20 cellular contexts compared by ENCODE assay signal in the genomic region with DNA sequence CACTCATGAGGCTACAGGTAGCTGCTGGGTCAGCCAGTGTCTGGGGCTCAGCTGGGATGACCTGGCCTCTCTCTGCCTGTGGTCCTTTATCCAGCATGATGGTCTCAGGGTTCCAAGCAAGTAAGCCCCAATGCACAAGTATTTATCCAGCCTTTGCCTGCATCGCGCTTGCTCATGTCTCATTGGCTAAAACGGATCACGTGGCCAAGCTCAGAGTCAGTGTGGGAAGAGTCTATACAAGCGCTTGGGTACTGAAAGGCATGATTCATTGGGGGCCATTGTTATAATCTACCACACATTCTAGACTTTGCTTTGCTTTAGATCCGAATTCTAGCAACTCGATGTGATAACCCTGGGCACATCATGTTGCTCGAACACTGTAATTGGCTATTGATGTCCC. TPM values are rescaled to one million over a fixed set of nuclear protein-coding genes. Genes with fewer than 3 reads are reported as not detected.
A peak's percentile ranks its signal among the peaks of the same experiment; 100 is the strongest.
DNase-seq lines count a peak whose midpoint lies in the region; ATAC-seq, FAIRE-seq and TF ChIP-seq lines count a peak whose summit lies in the region.
"Had no signal": no experiment of that assay in that cellular context is flagged by ENCODE, and none has a peak within 500 bp of the region (broad histone marks: within the 10 kb centered on the region; RNA-seq: fewer than 3 reads in every experiment).

No MANE protein-coding gene starts in this region.

- peaks cover 79% of the 10 kb centered on the region for H3K4me1 Mint-ChIP-seq in activated naive CD8-positive, alpha-beta T cell treated with anti-CD3 and anti-CD28 coated beads, Interleukin-2, amount 50 U/mL, for 24 hours
- peaks cover 46% of the 10 kb centered on the region for H3K4me1 Mint-ChIP-seq in activated naive CD8-positive, alpha-beta T cell treated with anti-CD3 and anti-CD28 coated beads for 36 hours

- no peak for TF ChIP-seq CTCF in OCI-LY3 (IDR thresholded peaks at IDR 0.05; ENCODE audit: low read depth, low read length)
- no peak for TF ChIP-seq CTCF in dorsolateral prefrontal cortex (IDR thresholded peaks at IDR 0.05 in 54 of 56, conservative IDR thresholded peaks at IDR 0.05 in 2 of 56; ENCODE audit: low read depth in 1 of 56, partially characterized antibody in 56 of 56)
- TF ChIP-seq CTCF in testis (IDR thresholded peaks at IDR 0.05): no peak
- no peak for TF ChIP-seq CTCF in mucosa of descending colon (IDR thresholded peaks at IDR 0.05)

- peaks cover 99% of the 10 kb centered on the region for H3K79me2 ChIP-seq in OCI-LY3 (ENCODE audit: low read length)

- intact Hi-C loops in dorsolateral prefrontal cortex (cut with DNase I): no loop called here
- intact Hi-C loops in testis (cut with DNase I; ENCODE audit: low total_unique reads): no loop called here
- intact Hi-C loops in mucosa of descending colon (cut with DNase I, micrococcal nuclease): no loop called here

- no peak overlapping the region for H2AFZ ChIP-seq in OCI-LY3 (ENCODE audit: low read depth, low read length)

- TF ChIP-seq POLR2A in testis (IDR thresholded peaks at IDR 0.05): no peak

- no peak overlapping the region for H3K4me3 Mint-ChIP-seq in activated naive CD8-positive, alpha-beta T cell treated with anti-CD3 and anti-CD28 coated beads, Interleukin-2, amount 50 U/mL, for 24 hours
- no peak overlapping the region for H3K4me3 Mint-ChIP-seq in activated naive CD8-positive, alpha-beta T cell treated with anti-CD3 and anti-CD28 coated beads for 36 hours

- FAIRE-seq in small intestine (lab: Jason Lieb, UNC): no peak
- FAIRE-seq: H54 had no signal

- H3K9me3 Mint-ChIP-seq in activated naive CD8-positive, alpha-beta T cell treated with anti-CD3 and anti-CD28 coated beads, Interleukin-2, amount 50 U/mL, for 24 hours: no peaks in the 10 kb centered on the region
- H3K9me3 Mint-ChIP-seq in activated naive CD8-positive, alpha-beta T cell treated with anti-CD3 and anti-CD28 coated beads for 36 hours: no peaks in the 10 kb centered on the region

- DNase-seq in activated naive CD8-positive, alpha-beta T cell treated with anti-CD3 and anti-CD28 coated beads, Interleukin-2, amount 50 U/mL, for 24 hours: no peak
- DNase-seq in activated naive CD8-positive, alpha-beta T cell treated with anti-CD3 and anti-CD28 coated beads for 36 hours: no peak
- DNase-seq in dorsolateral prefrontal cortex (no peak), testis (peak; percentile 34), cerebellar nuclear complex (lab: John Stamatoyannopoulos, UW) (no peak), mucosa of descending colon (no peak), small intestine (no peak)
- DNase-seq: Karpas-422, MM.1S, NCI-H1105 treated with DMSO at 0.1 percent for 48 hours, NCI-H187, NCI-H2171, NCI-H446 treated with DMSO at 0.1 percent for 48 hours, NCI-H774, Right ventricle myocardium superior had no signal

- peaks cover 62% of the 10 kb centered on the region for H4K20me1 ChIP-seq in OCI-LY3 (ENCODE audit: insufficient read depth, low read length)
- H4K20me1 ChIP-seq: BLaER1 had no signal

- ATAC-seq in activated naive CD8-positive, alpha-beta T cell treated with anti-CD3 and anti-CD28 coated beads, Interleukin-2, amount 50 U/mL, for 24 hours: no peak
- no peak for ATAC-seq in mucosa of descending colon
- ATAC-seq: Panc1 had no signal

- H3K4me1 ChIP-seq in OCI-LY3 (ENCODE audit: low read length) (peaks cover 67% of the 10 kb centered on the region), testis (no peaks in the 10 kb centered on the region), mucosa of descending colon (ENCODE audit: low read depth) (no peaks in the 10 kb centered on the region), small intestine (ENCODE audit: control insufficient read depth in 2 of 2, insufficient read depth in 1 of 2, low read depth in 1 of 2, low read length in 1 of 2) (peaks cover 0 to under 1% of the 10 kb centered on the region in 2 donors)

- H3K36me3 ChIP-seq in OCI-LY3 (replicated peaks; ENCODE audit: low read depth, low read length) (peaks cover 79% of the 10 kb centered on the region), testis (ENCODE audit: low read depth, missing control alignments) (no peaks in the 10 kb centered on the region), mucosa of descending colon (ENCODE audit: low read depth) (no peaks in the 10 kb centered on the region), small intestine (ENCODE audit: control insufficient read depth in 2 of 2, insufficient read depth in 2 of 2, low read length in 2 of 2) (no peaks in the 10 kb centered on the region)

- H3K4me2 ChIP-seq in OCI-LY3 (ENCODE audit: low read length): no peak overlapping the region
- H3K4me2 ChIP-seq: BLaER1 had no signal

- no peak overlapping the region for H3K9ac ChIP-seq in OCI-LY3 (ENCODE audit: low read length)
- H3K9ac ChIP-seq: BLaER1 had no signal

- H3K27me3 ChIP-seq in OCI-LY3 (ENCODE audit: low read depth, low read length) (no peaks in the 10 kb centered on the region), dorsolateral prefrontal cortex (no peaks in the 10 kb centered on the region), testis (no peaks in the 10 kb centered on the region), small intestine (ENCODE audit: control insufficient read depth in 2 of 2, insufficient read depth in 2 of 2, low read length in 2 of 2) (no peaks in the 10 kb centered on the region)
- H3K27me3 ChIP-seq: BLaER1 had no signal

- no peaks in the 10 kb centered on the region for H3K9me3 ChIP-seq in OCI-LY3 (ENCODE audit: insufficient read depth, low read length)
- no peaks in the 10 kb centered on the region for H3K9me3 ChIP-seq in testis
- H3K9me3 ChIP-seq in mucosa of descending colon: no peaks in the 10 kb centered on the region
- H3K9me3 ChIP-seq in small intestine (ENCODE audit: control insufficient read depth, low read depth): no peaks in the 10 kb centered on the region
- H3K9me3 ChIP-seq: BLaER1 had no signal

- H3K36me3 Mint-ChIP-seq in activated naive CD8-positive, alpha-beta T cell treated with anti-CD3 and anti-CD28 coated beads, Interleukin-2, amount 50 U/mL, for 24 hours (ENCODE audit: low read depth): peaks cover 69% of the 10 kb centered on the region
- H3K36me3 Mint-ChIP-seq in activated naive CD8-positive, alpha-beta T cell treated with anti-CD3 and anti-CD28 coated beads for 36 hours: peaks cover 50% of the 10 kb centered on the region

- H3K27ac Mint-ChIP-seq in activated naive CD8-positive, alpha-beta T cell treated with anti-CD3 and anti-CD28 coated beads, Interleukin-2, amount 50 U/mL, for 24 hours: peak overlapping the region; percentile 68
- H3K27ac Mint-ChIP-seq in activated naive CD8-positive, alpha-beta T cell treated with anti-CD3 and anti-CD28 coated beads for 36 hours: no peak overlapping the region

- no peak overlapping the region for H3K4me3 ChIP-seq in OCI-LY3 (ENCODE audit: low read length)
- H3K4me3 ChIP-seq in dorsolateral prefrontal cortex: no peak overlapping the region
- no peak overlapping the region for H3K4me3 ChIP-seq in testis
- no peak overlapping the region for H3K4me3 ChIP-seq in mucosa of descending colon
- H3K4me3 ChIP-seq in small intestine (ENCODE audit: low read depth in 1 of 2, low read length in 2 of 2): no peak overlapping the region
- H3K4me3 ChIP-seq: BLaER1 had no signal

- peak overlapping the region; percentile 41 for H3K27ac ChIP-seq in OCI-LY3 (ENCODE audit: low read length)
- peak overlapping the region in 43 of 59 donors; percentile 1 to 87 (median 59) for H3K27ac ChIP-seq in dorsolateral prefrontal cortex
- H3K27ac ChIP-seq in testis: no peak overlapping the region
- H3K27ac ChIP-seq in small intestine (ENCODE audit: low read depth in 1 of 2, low read length in 1 of 2): no peak overlapping the region
- H3K27ac ChIP-seq: BLaER1 had no signal

- no peaks in the 10 kb centered on the region for H3K27me3 Mint-ChIP-seq in activated naive CD8-positive, alpha-beta T cell treated with anti-CD3 and anti-CD28 coated beads, Interleukin-2, amount 50 U/mL, for 24 hours
- no peaks in the 10 kb centered on the region for H3K27me3 Mint-ChIP-seq in activated naive CD8-positive, alpha-beta T cell treated with anti-CD3 and anti-CD28 coated beads for 36 hours

- WGBS in testis, 2 donors: 56 to 76% methylated on average over 8 of the region's 8 CpGs
- WGBS in small intestine, 3 donors: 90 to 94% (median 92%) methylated on average over 8 of the region's 8 CpGs

RNA-seq across cellular contexts. Expression of a gene that starts 48.3 kb away (rescaled TPM):
- 10 to 100 TPM; 65.3 to 65.4 TPM for total RNA-seq in activated naive CD8-positive, alpha-beta T cell treated with anti-CD3 and anti-CD28 coated beads for 36 hours
- total RNA-seq in dorsolateral prefrontal cortex (100 to 1,000 TPM; 104 to 181 (median 137) TPM), testis (1 to 10 TPM; 1.2 to 1.3 TPM), mucosa of descending colon (1 to 10 TPM; 4.4 to 5.6 (median 4.4) TPM)
- polyA plus RNA-seq in testis (ENCODE audit: insufficient read depth, low read depth, low replicate concordance) (3.7 TPM), small intestine (10 to 100 TPM in 1 of 3 donors, 1 to 10 TPM in 1, under 1 TPM in 1; 0.89 to 11.9 (median 5.1) TPM)
- polyA plus RNA-seq: AG04450 had no signal

Comparison
In these comparisons a context has a peak if more than half of its experiments do, and no peak if none do; other contexts are left out.
1. H3K27ac ChIP-seq: peak in OCI-LY3 (single experiment) and dorsolateral prefrontal cortex (43 of 59); none in testis (0 of 2) and small intestine (0 of 2).
2. RNA of a gene that starts 48.3 kb away (total RNA-seq): 104 to 181 TPM in dorsolateral prefrontal cortex and 65.3 to 65.4 TPM in activated naive CD8-positive, alpha-beta T cell treated with anti-CD3 and anti-CD28 coated beads for 36 hours; 4.4 to 5.6 TPM in mucosa of descending colon and 1.2 to 1.3 TPM in testis; every median in the first group is over 10 times any median in the second.